In the genomic region with DNA sequence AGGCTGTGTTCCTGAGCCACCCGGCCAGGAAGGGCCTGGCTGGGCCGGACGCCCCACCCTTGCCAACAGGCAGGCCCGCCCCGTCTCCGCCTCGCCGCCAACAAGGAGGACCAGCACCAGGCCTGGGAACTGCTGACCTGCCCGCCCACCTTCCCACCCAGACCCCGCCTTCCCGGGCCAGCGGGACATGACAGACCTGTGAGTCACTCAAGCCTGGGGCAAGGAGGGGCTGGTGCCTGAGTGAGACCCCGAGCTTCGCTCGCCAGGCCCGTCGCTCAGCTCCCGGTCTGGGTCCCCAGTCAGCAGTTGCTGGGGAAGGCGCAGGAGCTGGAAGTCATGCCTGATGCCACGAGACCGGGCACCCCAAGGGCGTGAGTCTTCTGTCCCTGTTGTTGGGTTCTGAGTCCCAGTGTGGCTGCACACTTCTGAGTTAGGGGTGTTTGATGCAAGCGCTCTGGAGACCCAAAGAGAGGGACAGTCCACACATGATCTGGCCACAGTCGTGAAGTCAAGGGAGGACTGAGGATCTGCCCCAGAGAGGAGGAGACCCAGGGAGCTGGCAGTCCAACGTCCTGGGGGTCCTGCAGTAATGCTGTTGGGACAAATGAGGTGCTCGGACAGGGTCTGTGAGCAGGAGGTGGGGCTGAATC, we compare ENCODE assay signal across 8 cellular contexts. TPM values are rescaled to one million over a fixed set of nuclear protein-coding genes. Genes with fewer than 3 reads are reported as not detected.
A peak's percentile ranks its signal among the peaks of the same experiment; 100 is the strongest.
DNase-seq lines count a peak whose midpoint lies in the region; ATAC-seq and TF ChIP-seq lines count a peak whose summit lies in the region.

Gene DNASE1L1 (minus strand): TSS at position 33 of the 650 bp plus-strand sequence. CDS start 3,686 bp downstream, outside the sequence.

- DNase-seq in GM10266 (ENCODE audit: extremely low spot score) (peak; percentile 75), HK-2 (ENCODE audit: unreplicated experiment) (peak; percentile 95), fibroblast of mammary gland (ENCODE audit: low read depth) (peak; percentile 87), natural killer cell (peak; percentile 30), DMS 273 treated with DMSO at 0.1 percent for 48 hours (lab: John Stamatoyannopoulos, UW) (no peak)
- DNase-seq in activated CD4-positive, CD25-positive, alpha-beta regulatory T cell treated with anti-CD3 and anti-CD28 coated beads, Interleukin-2, amount 50 U/mL, for 72 hours = no peak

- no peaks in the 10 kb centered on the region for H3K9me3 Mint-ChIP-seq in natural killer cell

- peak within 1 kb of the TSS; percentile 74 for H3K4me3 Mint-ChIP-seq in natural killer cell

- TF ChIP-seq CTCF in GM10266 (IDR thresholded peaks at IDR 0.05; ENCODE audit: control insufficient read depth, insufficient read depth, low read depth, missing control alignments) (no peak), WI38 (IDR thresholded peaks at IDR 0.05; ENCODE audit: low read depth, low read length) (no peak), fibroblast of mammary gland (conservative IDR thresholded peaks at IDR 0.05; ENCODE audit: control insufficient read depth, insufficient read depth, low read depth, low read length) (no peak), natural killer cell (IDR thresholded peaks at IDR 0.05) (no peak)

- no peaks in the 10 kb centered on the region for H3K36me3 Mint-ChIP-seq in natural killer cell

- peak within 1 kb of the TSS; percentile 74 to 90 for H3K27ac Mint-ChIP-seq in natural killer cell

- H3K4me3 ChIP-seq in WI38 (ENCODE audit: low read depth, low read length) (peak within 1 kb of the TSS; percentile 64), fibroblast of mammary gland (ENCODE audit: control insufficient read depth, low read depth, low read length) (peak within 1 kb of the TSS; percentile 47)

- intact Hi-C loops in natural killer cell (cut with micrococcal nuclease) = no loop called here

- peaks cover 0 to 6% of the 10 kb centered on the region in 2 donors for H3K27me3 Mint-ChIP-seq in natural killer cell (ENCODE audit: low read depth in 2 of 2)

- ATAC-seq in natural killer cell (peak; percentile 45 to 62 (median 52)), GM21360 (IDR thresholded peaks at IDR 0.05; ENCODE audit: unreplicated experiment) (no peak)

- H3K4me1 Mint-ChIP-seq in natural killer cell = peaks cover 5 to 26% of the 10 kb centered on the region in 2 donors

RNA-seq across cellular contexts. Expression of gene DNASE1L1, which starts in this region (rescaled TPM):
- 10 to 100 TPM; 16.7 to 19.6 (median 16.8) TPM for total RNA-seq in natural killer cell

Comparison
In these comparisons a context has a peak if more than half of its experiments do, and no peak if none do; other contexts are left out.
1. DNase-seq: peak in GM10266 (single experiment), HK-2 (single experiment), fibroblast of mammary gland (single experiment) and natural killer cell (single experiment); none in activated CD4-positive, CD25-positive, alpha-beta regulatory T cell treated with anti-CD3 and anti-CD28 coated beads, Interleukin-2, amount 50 U/mL, for 72 hours (single experiment) and DMS 273 treated with DMSO at 0.1 percent for 48 hours (single experiment).